ENCODE assay signal across 23 cellular contexts in genomic region chr3:77699292-77699691, GRCh38.
DNase-seq lines count a peak whose midpoint lies in the region; ATAC-seq and TF ChIP-seq lines count a peak whose summit lies in the region.
"Had no signal": no experiment of that assay in that cellular context is flagged by ENCODE, and none has a peak within 500 bp of the region (broad histone marks: within the 10 kb centered on the region; RNA-seq: fewer than 3 reads in every experiment).

No MANE protein-coding gene starts in this region.

- H3K4me2 ChIP-seq in MM.1S (ENCODE audit: low read depth, low read length) = no peak overlapping the region

- no peaks in the 10 kb centered on the region for H3K36me3 ChIP-seq in MM.1S (replicated peaks; ENCODE audit: insufficient read depth, low read length)
- H3K36me3 ChIP-seq in aorta (ENCODE audit: control insufficient read depth in 1 of 2, insufficient read depth in 2 of 2, low read length in 1 of 2) = no peaks in the 10 kb centered on the region
- H3K36me3 ChIP-seq: BE2C had no signal

- H3K27me3 ChIP-seq in MM.1S (replicated peaks; ENCODE audit: insufficient read depth, low read length) (no peaks in the 10 kb centered on the region), aorta (ENCODE audit: control insufficient read depth in 1 of 2, insufficient read depth in 2 of 2, low read length in 1 of 2) (peaks cover 0 to 1% of the 10 kb centered on the region in 2 donors)
- H3K27me3 ChIP-seq: BE2C had no signal

- DNase-seq in G401 (ENCODE audit: low spot score) (peak; percentile 10), MM.1S (peak; percentile 14), astrocyte of the hippocampus (ENCODE audit: low read depth, low spot score) (peak; percentile 18), midbrain (lab: John Stamatoyannopoulos, UW) (peak; percentile 14), aorta (no peak), activated T-cell treated with anti-CD3 and anti-CD28 coated beads for 4 hours (no peak)
- DNase-seq: BE2C; CD8-positive, alpha-beta memory T cell; DMS153; DND-41; GOT3; HCEC 1CT; NCI-H1092 treated with DMSO at 0.1 percent for 48 hours; NCI-H1436; NCI-H187; NCI-H2081 treated with DMSO at 0.1 percent for 48 hours; NCI-H345; NCI-H510A treated with DMSO at 0.1 percent for 48 hours; NCI-H748 treated with DMSO at 0.1 percent for 48 hours; PC-3 had no signal

- WGBS in aorta, 2 donors = 37 to 39% methylated on average over 2 of the region's 2 CpGs

- no peak overlapping the region for H3K27ac ChIP-seq in MM.1S (ENCODE audit: low read length)
- no peak overlapping the region for H3K27ac ChIP-seq in aorta (ENCODE audit: low read depth in 1 of 2, low read length in 2 of 2)
- H3K27ac ChIP-seq: HL-60 had no signal

- H3K4me1 ChIP-seq in MM.1S (ENCODE audit: low read length) (no peaks in the 10 kb centered on the region), aorta (ENCODE audit: control insufficient read depth in 1 of 2, insufficient read depth in 2 of 2, low read length in 2 of 2) (no peaks in the 10 kb centered on the region)
- H3K4me1 ChIP-seq: BE2C had no signal

- intact Hi-C loops in aorta (cut with DNase I) = no loop called here

- H3K79me2 ChIP-seq in MM.1S (ENCODE audit: low read length) = no peaks in the 10 kb centered on the region

- TF ChIP-seq CTCF in MM.1S (IDR thresholded peaks at IDR 0.05; ENCODE audit: low read length) = no peak

- no peaks in the 10 kb centered on the region for H3F3A ChIP-seq in MM.1S (ENCODE audit: insufficient read depth, low read length)

- in situ Hi-C loops in G401 (cut with HindIII; ENCODE audit: low sequenced_read_pairs) = no loop called here

- no peak overlapping the region for H3K4me3 ChIP-seq in MM.1S (ENCODE audit: low read length)
- no peak overlapping the region for H3K4me3 ChIP-seq in aorta (ENCODE audit: low read length in 2 of 2)

- no peak overlapping the region for H2AFZ ChIP-seq in MM.1S (ENCODE audit: low read length)

- no peak for ATAC-seq in aorta (ENCODE audit: low FRiP score)
- ATAC-seq in HG02870 (IDR thresholded peaks at IDR 0.05; ENCODE audit: unreplicated experiment) = no peak
- ATAC-seq in GM21786 (IDR thresholded peaks at IDR 0.05; ENCODE audit: unreplicated experiment) = no peak
- ATAC-seq: PC-3 had no signal

- H3K9ac ChIP-seq in MM.1S (ENCODE audit: low read length) = no peak overlapping the region

- no peaks in the 10 kb centered on the region for H3K9me3 ChIP-seq in MM.1S (replicated peaks; ENCODE audit: insufficient read depth, low read length)
- H3K9me3 ChIP-seq in aorta (ENCODE audit: control insufficient read depth, low read length) = no peaks in the 10 kb centered on the region
- H3K9me3 ChIP-seq: BE2C had no signal

- no peaks in the 10 kb centered on the region for H3K9me2 ChIP-seq in MM.1S (replicated peaks; ENCODE audit: insufficient read depth, low read length)

- no peaks in the 10 kb centered on the region for H4K20me1 ChIP-seq in MM.1S (ENCODE audit: insufficient read depth, low read length)

Comparison
In these comparisons a context has a peak if more than half of its experiments do, and no peak if none do; other contexts are left out.
1. DNase-seq: peak in G401 (single experiment), MM.1S (single experiment), astrocyte of the hippocampus (single experiment) and midbrain (single experiment); none in aorta (0 of 2) and activated T-cell treated with anti-CD3 and anti-CD28 coated beads for 4 hours (single experiment).